Comparison of ENCODE assay signal across 34 cellular contexts in genomic region chr9:33800886-33801285, GRCh38. TPM values are rescaled to one million over a fixed set of nuclear protein-coding genes. Genes with fewer than 3 reads are reported as not detected.
DNase-seq lines count a peak whose midpoint lies in the region; ATAC-seq and TF ChIP-seq lines count a peak whose summit lies in the region.
"Had no signal": no experiment of that assay in that cellular context is flagged by ENCODE, and none has a peak within 500 bp of the region (broad histone marks: within the 10 kb centered on the region; RNA-seq: fewer than 3 reads in every experiment).

No MANE protein-coding gene starts in this region.

- no peak for TF ChIP-seq CTCF in RWPE1 (conservative IDR thresholded peaks at IDR 0.05; ENCODE audit: low read depth)

- DNase-seq in HT1080 (ENCODE audit: low read depth), result peak; percentile 71
- no peak for DNase-seq in RWPE1 (ENCODE audit: low spot score)
- DNase-seq in dermis blood vessel endothelial cell, result peak; percentile 66
- DNase-seq in renal cortical epithelial cell (ENCODE audit: low read depth), result peak; percentile 47
- no peak for DNase-seq in NCI-H2029 treated with DMSO at 0.1 percent for 48 hours (lab: John Stamatoyannopoulos, UW)
- no peak for DNase-seq in NCI-H1105 (lab: John Stamatoyannopoulos, UW)
- DNase-seq: activated CD4-positive, alpha-beta T cell treated with anti-CD3 and anti-CD28 coated beads, Interleukin-2, amount 50 U/mL, for 48 hours; activated CD8-positive, alpha-beta memory T cell treated with anti-CD3 and anti-CD28 coated beads, Interleukin-2, amount 50 U/mL, for 4 hours; activated naive CD4-positive, alpha-beta T cell treated with anti-CD3 and anti-CD28 coated beads, Interleukin-2, amount 50 U/mL, for 16 hours; amniotic stem cell; EL; esophagus squamous epithelium; hypothalamus; immature natural killer cell; KG1; left ventricle myocardium inferior; naive B cell; NCI-H1436; NCI-H510A; Peyer's patch; sigmoid colon; stimulated activated CD4-positive, alpha-beta T cell treated with anti-CD3 and anti-CD28 coated beads, Interleukin-4, amount 100 ng/mL, for 24 hours; T-helper 1 cell; upper lobe of right lung had no signal

- no peak for ATAC-seq in HG02610 (IDR thresholded peaks at IDR 0.05; ENCODE audit: unreplicated experiment)
- ATAC-seq: activated T-helper 17 cell treated with anti-CD3 and anti-CD28 coated beads, Interleukin-2, amount 50 U/mL, for 72 hours; stimulated activated memory B cell treated with anti-CD40 and anti-IgM and Interleukin-4, amounts not matched to agents 10 μg/mL and 1 μg/mL and 100 μg/mL, for 72 hours; upper lobe of right lung had no signal

- CTCF ChIA-PET in RWPE1 (lab: Yijun Ruan, JAX), result interaction anchor here (0.7 kb wide), 1 partner anchor 84 kb away, joined by 4 read pairs; no protein-coding TSS in a partner anchor

- POLR2A ChIA-PET in RWPE1 (lab: Yijun Ruan, JAX; ENCODE audit: low non-redundant PET), result no interaction called here

- peak overlapping the region; percentile 10; the same call in 1 of the 2 replicates for H3K27ac ChIP-seq in RWPE1
- H3K27ac ChIP-seq: C4-2B, coronary artery, esophagus squamous epithelium, left ventricle myocardium inferior, neutrophil, Peyer's patch, prostate gland, sigmoid colon, SJSA1, upper lobe of right lung had no signal

RNA-seq across cellular contexts. Expression of gene PRSS3, which starts 5.5 kb away (rescaled TPM):
- 6.8 and 7.3 TPM in 2 replicates for total RNA-seq in HT1080 (2014; rRNA removed; shearing (Covaris generic))
- polyA plus RNA-seq in HT1080 (2015; cell fraction: cytosol; rRNA removed), result 2.3 and 3.7 TPM in 2 replicates
- 0.45 and 1.1 TPM in 2 replicates for polyA plus RNA-seq in HT1080 (2015; cell fraction: nucleus; rRNA removed)
- total RNA-seq in dermis blood vessel endothelial cell, result 0.51 and 1.4 TPM in 2 replicates
- 0.45 and 1.6 TPM in 2 replicates for total RNA-seq in renal cortical epithelial cell
- total RNA-seq: activated T-helper 17 cell treated with anti-CD3 and anti-CD28 coated beads, Interleukin-2, amount 50 U/mL, for 72 hours; H1; left ventricle myocardium inferior; mesothelial cell of epicardium; SJSA1; upper lobe of right lung had no signal

RNA-seq across cellular contexts. Expression of gene UBE2R2, which starts 16.1 kb away (rescaled TPM):
- 15.9 and 25.7 TPM in 2 replicates for total RNA-seq in HT1080 (2014; rRNA removed; shearing (Covaris generic))
- 45.2 and 53.2 TPM in 2 replicates for polyA plus RNA-seq in HT1080 (2015; cell fraction: cytosol; rRNA removed)
- polyA plus RNA-seq in HT1080 (2015; cell fraction: nucleus; rRNA removed), result 28.4 and 29.9 TPM in 2 replicates
- 20.6 and 36.8 TPM in 2 replicates for total RNA-seq in dermis blood vessel endothelial cell
- total RNA-seq in renal cortical epithelial cell, result 13.7 and 39.7 TPM in 2 replicates

Comparison
In these comparisons a context has a peak if more than half of its experiments do, and no peak if none do; other contexts are left out.
1. DNase-seq: peak in HT1080 (single experiment), dermis blood vessel endothelial cell (single experiment) and renal cortical epithelial cell (single experiment); none in RWPE1 (single experiment), NCI-H2029 treated with DMSO at 0.1 percent for 48 hours (single experiment) and NCI-H1105 (single experiment).